8 cellular contexts compared by ENCODE assay signal in genomic region chr9:86281577-86282076, GRCh38. TPM values are rescaled to one million over a fixed set of nuclear protein-coding genes. Genes with fewer than 3 reads are reported as not detected.
DNase-seq lines count a peak whose midpoint lies in the region; ATAC-seq and TF ChIP-seq lines count a peak whose summit lies in the region.

No MANE protein-coding gene starts in this region.

- WGBS in HUES64: under 1% methylated on average over 31 of the region's 31 CpGs

- H3K4me3 ChIP-seq in HUES64 (ENCODE audit: low read length): peak overlapping the region; percentile 95
- peak overlapping the region; percentile 82 for H3K4me3 ChIP-seq in thoracic aorta

- peak overlapping the region; percentile 98 for H3K27ac ChIP-seq in HUES64 (ENCODE audit: low read depth, low read length)
- peak overlapping the region; percentile 90 to 91 for H3K27ac ChIP-seq in thoracic aorta

- H3K36me3 ChIP-seq in HUES64 (ENCODE audit: insufficient read depth, low read length): peaks cover 22% of the 10 kb centered on the region
- no peaks in the 10 kb centered on the region for H3K36me3 ChIP-seq in thoracic aorta

- H3K27me3 ChIP-seq in HUES64 (ENCODE audit: insufficient read depth, low read length) (peaks cover 3% of the 10 kb centered on the region; the same call in 1 of the 2 replicates), thoracic aorta (replicated peaks; ENCODE audit: insufficient read depth) (no peaks in the 10 kb centered on the region)

- H3K4me1 ChIP-seq in HUES64 (ENCODE audit: insufficient read depth, low read length): peaks cover 15% of the 10 kb centered on the region
- H3K4me1 ChIP-seq in thoracic aorta (ENCODE audit: control insufficient read depth in 1 of 2, low read depth in 2 of 2): peaks cover 15 to 23% of the 10 kb centered on the region in 2 donors

- peak overlapping the region; percentile 96 for H3K9ac ChIP-seq in HUES64 (ENCODE audit: low read depth, low read length)

- no peak for TF ChIP-seq CTCF in thoracic aorta (IDR thresholded peaks at IDR 0.05)

- DNase-seq in DMS79 treated with DMSO at 0.1 percent for 48 hours (lab: John Stamatoyannopoulos, UW): peak; percentile 14
- DNase-seq in amniotic epithelial cell (ENCODE audit: low read depth): peak; percentile 11
- no peak for DNase-seq in left colon
- DNase-seq in thoracic aorta (ENCODE audit: low spot score): no peak
- no peak for DNase-seq in NOMO-1 treated with DMSO at 0.1 percent for 48 hours (lab: John Stamatoyannopoulos, UW; ENCODE audit: unreplicated experiment)
- DNase-seq in RPMI8226: no peak

- ATAC-seq in GM21367 (IDR thresholded peaks at IDR 0.05; ENCODE audit: unreplicated experiment): peak; percentile 22
- peak; percentile 45 for ATAC-seq in left colon
- peak; percentile 4 for ATAC-seq in thoracic aorta (ENCODE audit: insufficient number of reproducible peaks, low FRiP score, low read depth)

- H3K9me3 ChIP-seq in HUES64 (ENCODE audit: insufficient read depth, low read depth, low read length) (no peaks in the 10 kb centered on the region), thoracic aorta (no peaks in the 10 kb centered on the region)

- intact Hi-C loops in left colon (cut with DNase I, micrococcal nuclease): no loop called here

RNA-seq across cellular contexts. Expression of gene ISCA1, which starts 0.7 kb away (rescaled TPM):
- polyA plus RNA-seq in HUES64 (2013, experiment 1 of 2): 46.5 TPM
- polyA plus RNA-seq in HUES64 (2013, experiment 2 of 2): 44.1 TPM
- 10 to 100 TPM; 25.1 to 26.6 TPM for total RNA-seq in left colon
- 10 to 100 TPM; 25.9 to 37.9 TPM for total RNA-seq in thoracic aorta

RNA-seq across cellular contexts. Expression of gene C9orf153, which starts 22.2 kb away (rescaled TPM):
- polyA plus RNA-seq in HUES64 (2013, experiment 1 of 2): not detected
- not detected for polyA plus RNA-seq in HUES64 (2013, experiment 2 of 2)
- total RNA-seq in left colon: under 1 TPM in 1 of 2 donors, not detected in 1; 0.20 TPM
- under 1 TPM; 0.68 to 0.92 TPM for total RNA-seq in thoracic aorta

Comparison
In these comparisons a context has a peak if more than half of its experiments do, and no peak if none do; other contexts are left out.
1. DNase-seq: peak in DMS79 treated with DMSO at 0.1 percent for 48 hours (single experiment) and amniotic epithelial cell (single experiment); none in left colon (0 of 2), thoracic aorta (single experiment), NOMO-1 treated with DMSO at 0.1 percent for 48 hours (single experiment) and RPMI8226 (single experiment).
2. Peak in every context shown above with its lines, with median percentiles within 50 percentile points of each other: ATAC-seq.